ENCODE assay signal across 8 cellular contexts in the genomic region with DNA sequence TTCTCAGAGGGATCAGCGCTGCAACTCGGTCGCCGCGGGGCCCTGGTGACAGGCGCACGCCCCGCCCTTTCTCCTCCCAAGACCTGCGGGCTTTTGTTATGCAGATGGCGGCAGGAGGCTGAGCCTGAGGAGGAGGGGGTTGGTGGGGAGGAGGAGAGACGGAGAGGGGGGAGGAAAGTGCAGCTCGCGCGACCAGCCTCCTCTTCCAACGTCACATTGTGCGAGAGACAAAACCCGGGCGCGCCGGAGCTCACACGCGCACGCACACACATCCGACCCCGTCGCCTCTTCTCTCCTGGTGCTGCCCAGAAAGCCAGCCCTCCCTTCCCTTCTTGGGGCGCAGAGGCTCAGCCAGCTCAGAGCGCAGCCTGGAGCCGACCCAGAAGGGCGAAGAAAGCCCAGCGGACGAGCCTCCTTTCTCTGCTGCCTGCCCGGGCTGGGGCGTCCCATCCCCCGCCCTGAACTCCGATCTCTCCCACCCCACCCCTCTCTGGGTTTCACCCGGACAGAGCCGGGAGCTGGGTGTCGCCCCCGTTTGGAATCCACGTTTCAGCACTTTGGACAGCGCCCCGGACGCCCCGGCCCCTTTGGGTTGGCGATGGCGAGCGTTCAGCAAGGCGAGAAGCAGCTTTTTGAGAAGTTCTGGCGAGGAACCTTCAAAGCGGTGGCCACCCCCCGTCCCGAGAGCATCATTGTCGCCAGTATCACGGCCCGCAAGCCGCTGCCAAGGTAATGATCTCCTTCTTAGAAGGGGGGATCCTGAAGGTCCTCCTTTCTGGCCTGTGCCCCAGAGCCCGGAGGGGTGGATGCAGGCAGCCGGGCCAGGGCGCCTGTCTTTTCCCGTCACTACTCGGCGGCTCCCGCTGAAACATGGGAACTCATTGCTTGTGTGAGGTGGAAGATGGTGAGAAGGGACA. TPM values are rescaled to one million over a fixed set of nuclear protein-coding genes. Genes with fewer than 3 reads are reported as not detected.
DNase-seq lines count a peak whose midpoint lies in the region; ATAC-seq and TF ChIP-seq lines count a peak whose summit lies in the region.

TSS of gene SRRM4 (plus strand) at position 257 of the 917 bp plus-strand sequence. CDS start at position 599, 342 bp downstream.

- H3K36me3 ChIP-seq in left ventricle myocardium inferior: no peaks in the 10 kb centered on the region

- intact Hi-C loops in activated CD4-positive, alpha-beta T cell treated with anti-CD3 and anti-CD28 coated beads, Interleukin-2, amount 10 ng/mL, durations not matched to agents 24 days and 14 days (cut with micrococcal nuclease): no loop called here
- intact Hi-C loops in left ventricle myocardium inferior (cut with micrococcal nuclease): no loop called here

- no peak within 1 kb of the TSS for H3K27ac ChIP-seq in left ventricle myocardium inferior (replicated peaks)

- no peaks in the 10 kb centered on the region for H3K36me3 Mint-ChIP-seq in activated CD4-positive, alpha-beta T cell treated with anti-CD3 and anti-CD28 coated beads, Interleukin-2, amount 10 ng/mL, durations not matched to agents 24 days and 14 days (ENCODE audit: low read depth)

- peak; percentile 64 for DNase-seq in activated CD4-positive, alpha-beta T cell treated with anti-CD3 and anti-CD28 coated beads, Interleukin-2, amount 10 ng/mL, durations not matched to agents 24 days and 14 days
- DNase-seq in activated CD4-positive, alpha-beta T cell treated with anti-CD3 and anti-CD28 coated beads, Interleukin-2, amount 50 U/mL, for 4 hours: no peak
- DNase-seq in NCI-H82 (lab: John Stamatoyannopoulos, UW) (peak; percentile 99), left ventricle myocardium inferior (no peak), pons (ENCODE audit: low spot score) (no peak)
- peak; percentile 25 for DNase-seq in stimulated activated CD8-positive, alpha-beta memory T cell treated with anti-CD3 and anti-CD28 coated beads, Interleukin-4, amount 100 ng/mL, for 48 hours

- peaks cover 3% of the 10 kb centered on the region for H3K9me3 ChIP-seq in left ventricle myocardium inferior (replicated peaks)

- peak within 1 kb of the TSS; percentile 45 for H3K4me3 ChIP-seq in left ventricle myocardium inferior

- H3K9me3 Mint-ChIP-seq in activated CD4-positive, alpha-beta T cell treated with anti-CD3 and anti-CD28 coated beads, Interleukin-2, amount 10 ng/mL, durations not matched to agents 24 days and 14 days: no peaks in the 10 kb centered on the region

- H3K4me3 Mint-ChIP-seq in activated CD4-positive, alpha-beta T cell treated with anti-CD3 and anti-CD28 coated beads, Interleukin-2, amount 10 ng/mL, durations not matched to agents 24 days and 14 days: no peak within 1 kb of the TSS

- no peak for ATAC-seq in GM19328 (IDR thresholded peaks at IDR 0.05; ENCODE audit: unreplicated experiment)
- no peak for ATAC-seq in GM21786 (IDR thresholded peaks at IDR 0.05; ENCODE audit: unreplicated experiment)

- TF ChIP-seq CTCF in left ventricle myocardium inferior (IDR thresholded peaks at IDR 0.05; ENCODE audit: borderline replicate concordance): no peak

- H3K27ac Mint-ChIP-seq in activated CD4-positive, alpha-beta T cell treated with anti-CD3 and anti-CD28 coated beads, Interleukin-2, amount 10 ng/mL, durations not matched to agents 24 days and 14 days: no peak within 1 kb of the TSS

- peaks cover 100% of the 10 kb centered on the region for H3K27me3 ChIP-seq in left ventricle myocardium inferior (ENCODE audit: low read depth)

- H3K4me1 ChIP-seq in left ventricle myocardium inferior: peaks cover 20% of the 10 kb centered on the region

- H3K27me3 Mint-ChIP-seq in activated CD4-positive, alpha-beta T cell treated with anti-CD3 and anti-CD28 coated beads, Interleukin-2, amount 10 ng/mL, durations not matched to agents 24 days and 14 days: peaks cover 23% of the 10 kb centered on the region

- H3K4me1 Mint-ChIP-seq in activated CD4-positive, alpha-beta T cell treated with anti-CD3 and anti-CD28 coated beads, Interleukin-2, amount 10 ng/mL, durations not matched to agents 24 days and 14 days: no peaks in the 10 kb centered on the region

RNA-seq across cellular contexts. Expression of gene SRRM4, which starts in this region (rescaled TPM):
- not detected in 2 replicates for total RNA-seq in activated CD4-positive, alpha-beta T cell treated with anti-CD3 and anti-CD28 coated beads, Interleukin-2, amount 10 ng/mL, durations not matched to agents 24 days and 14 days
- 0.19 TPM for total RNA-seq in left ventricle myocardium inferior

Comparison
In these comparisons a context has a peak if more than half of its experiments do, and no peak if none do; other contexts are left out.
1. Peak in DNase-seq in activated CD4-positive, alpha-beta T cell treated with anti-CD3 and anti-CD28 coated beads, Interleukin-2, amount 10 ng/mL, durations not matched to agents 24 days and 14 days; RNA of the gene not detected or under 1 TPM.
2. DNase-seq: peak in NCI-H82 (single experiment) and stimulated activated CD8-positive, alpha-beta memory T cell treated with anti-CD3 and anti-CD28 coated beads, Interleukin-4, amount 100 ng/mL, for 48 hours (single experiment); none in activated CD4-positive, alpha-beta T cell treated with anti-CD3 and anti-CD28 coated beads, Interleukin-2, amount 50 U/mL, for 4 hours (0 of 2), left ventricle myocardium inferior (single experiment) and pons (single experiment).